In the genomic region with DNA sequence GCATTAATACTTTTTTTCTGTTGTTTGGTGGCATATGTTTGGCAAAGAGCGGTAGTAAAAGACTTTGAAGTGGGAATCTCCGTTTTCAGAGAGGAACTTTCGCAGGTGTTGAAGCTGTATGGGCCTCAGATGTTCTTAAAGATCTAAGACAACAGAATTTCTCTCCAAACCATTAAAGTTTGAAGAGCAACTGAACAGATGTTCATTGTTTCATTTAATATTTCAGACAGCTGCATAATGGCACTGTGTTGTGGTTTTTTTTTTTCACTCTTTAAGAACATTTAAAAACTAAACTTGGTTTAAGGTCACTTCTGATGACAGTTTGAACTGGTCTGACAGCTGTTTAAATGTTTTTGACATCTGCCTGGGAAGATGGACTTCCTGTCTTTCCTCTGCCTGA, we compare ENCODE assay signal across 18 cellular contexts.
A peak's percentile ranks its signal among the peaks of the same experiment; 100 is the strongest.
DNase-seq lines count a peak whose midpoint lies in the region; ATAC-seq and TF ChIP-seq lines count a peak whose summit lies in the region.
"Had no signal": no experiment of that assay in that cellular context is flagged by ENCODE, and none has a peak within 500 bp of the region (broad histone marks: within the 10 kb centered on the region; RNA-seq: fewer than 3 reads in every experiment).

No MANE protein-coding gene starts in this region.

- H3K27me3 ChIP-seq in BLaER1 (no peaks in the 10 kb centered on the region), KMS-11 (ENCODE audit: insufficient read depth, low read depth) (no peaks in the 10 kb centered on the region), SJCRH30 (no peaks in the 10 kb centered on the region)

- TF ChIP-seq CTCF in KMS-11 (conservative IDR thresholded peaks at IDR 0.05; ENCODE audit: low read depth, low read length) = no peak

- H3K4me2 ChIP-seq in BLaER1 (peak overlapping the region; percentile 89), KMS-11 (peak overlapping the region; percentile 52)

- H3K27ac ChIP-seq in BLaER1 (peak overlapping the region; percentile 95), KMS-11 (peak overlapping the region; percentile 59), SJCRH30 (peak overlapping the region; percentile 16; the same call in 1 of the 2 replicates)
- H3K27ac ChIP-seq: SK-N-MC had no signal

- H3K9me3 ChIP-seq in BLaER1 (no peaks in the 10 kb centered on the region; the same call in 1 of the 2 replicates), SJCRH30 (replicated peaks) (no peaks in the 10 kb centered on the region)

- ATAC-seq in HG03045 (IDR thresholded peaks at IDR 0.05; ENCODE audit: unreplicated experiment) (no peak), HG03196 (IDR thresholded peaks at IDR 0.05; ENCODE audit: unreplicated experiment) (no peak), left cardiac atrium (no peak)
- ATAC-seq: Panc1, Right ventricle myocardium inferior had no signal

- H3K36me3 ChIP-seq in BLaER1 (peaks cover 10% of the 10 kb centered on the region), KMS-11 (ENCODE audit: insufficient read depth) (no peaks in the 10 kb centered on the region), SJCRH30 (no peaks in the 10 kb centered on the region)

- H3K4me1 ChIP-seq in BLaER1 = peaks cover 56% of the 10 kb centered on the region
- peaks cover 69% of the 10 kb centered on the region for H3K4me1 ChIP-seq in KMS-11 (ENCODE audit: low read depth, poor library complexity, severe bottlenecking)
- H3K4me1 ChIP-seq in SJCRH30 = peaks cover 10% of the 10 kb centered on the region

- DNase-seq in NCI-H510A (lab: John Stamatoyannopoulos, UW) (peak; percentile 0), SJCRH30 (peak in 1 of 2 experiments; percentile 66), left cardiac atrium (no peak), NCI-H1694 (lab: John Stamatoyannopoulos, UW) (no peak)
- DNase-seq: CD8-positive, alpha-beta memory T cell; GDM1; Kasumi-1; MV-4-11; NCI-H1417 treated with DMSO at 0.1 percent for 48 hours; NCI-H2029; NCI-H526 treated with DMSO at 0.1 percent for 48 hours had no signal

- no peak overlapping the region for H2AFZ ChIP-seq in KMS-11 (ENCODE audit: low read depth)

- H3K9ac ChIP-seq in BLaER1 (peak overlapping the region; percentile 81; the same call in 1 of the 2 replicates), KMS-11 (no peak overlapping the region)

- H3K4me3 ChIP-seq in BLaER1 = peak overlapping the region; percentile 70
- H3K4me3 ChIP-seq in KMS-11 (IDR thresholded peaks at IDR 0.05; ENCODE audit: insufficient read depth, low read depth, low read length) = no peak overlapping the region
- no peak overlapping the region for H3K4me3 ChIP-seq in SJCRH30
- H3K4me3 ChIP-seq: SK-N-MC had no signal

- no peaks in the 10 kb centered on the region for H3K79me2 ChIP-seq in KMS-11 (ENCODE audit: insufficient read depth, low read depth)

- intact Hi-C loops in left cardiac atrium (cut with DNase I) = no loop called here

- H4K20me1 ChIP-seq in BLaER1 (no peaks in the 10 kb centered on the region), KMS-11 (ENCODE audit: insufficient read depth) (no peaks in the 10 kb centered on the region)

Comparison
In these comparisons a context has a peak if more than half of its experiments do, and no peak if none do; other contexts are left out.
1. H3K27ac ChIP-seq: peak in every context shown above with its lines; median percentile 95 in BLaER1; 59 in KMS-11; 16 in SJCRH30.